11 cellular contexts compared by ENCODE assay signal in the genomic region with DNA sequence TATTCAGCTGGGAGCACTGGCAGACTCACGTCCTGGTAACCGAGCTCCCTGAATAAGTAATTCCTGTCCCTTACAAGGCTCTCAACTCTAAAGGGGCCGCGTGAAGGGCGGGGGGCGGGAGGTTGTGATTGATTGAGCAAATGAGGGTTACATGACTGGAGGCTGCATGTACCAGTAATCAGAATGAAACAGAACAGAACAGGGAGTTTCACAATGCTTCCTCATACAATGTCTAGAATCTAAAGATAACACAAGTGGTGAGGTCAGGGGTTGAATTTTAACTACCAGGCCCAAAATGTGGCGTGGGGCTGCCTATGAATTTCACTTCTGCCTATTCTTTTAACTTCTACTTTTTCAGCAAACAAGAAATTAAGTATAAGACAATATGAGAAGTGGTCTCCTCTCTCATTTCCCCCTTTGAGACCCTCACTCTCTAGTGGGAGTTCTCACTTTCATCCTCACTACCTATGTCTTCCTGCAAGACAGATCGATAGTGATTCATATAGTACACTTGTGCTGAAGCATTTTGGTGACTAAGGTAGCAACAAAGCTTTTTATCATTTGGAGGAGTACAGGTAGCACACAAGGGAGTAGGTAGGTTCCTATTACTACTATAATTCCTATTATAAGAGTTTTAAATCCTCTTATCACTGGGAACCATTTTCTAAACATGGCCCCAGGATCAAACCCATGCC.
DNase-seq lines count a peak whose midpoint lies in the region; ATAC-seq lines count a peak whose summit lies in the region.
"Had no signal": no experiment of that assay in that cellular context is flagged by ENCODE, and none has a peak within 500 bp of the region (broad histone marks: within the 10 kb centered on the region; RNA-seq: fewer than 3 reads in every experiment).

No MANE protein-coding gene starts in this region.

- H3K4me3 Mint-ChIP-seq in activated T-helper 1 cell treated with anti-CD3 and anti-CD28 coated beads, Interleukin-12 subunit alpha, Interleukin-12 subunit beta, Interleukin-2, Interleukin-4 antibody, amounts not matched to agents 30 ng/mL and 10 ng/mL and 1 ng/mL, durations not matched to agents 14 hours and 24 hours and 36 hours, result no peak overlapping the region
- H3K4me3 Mint-ChIP-seq: memory B cell had no signal

- no peak overlapping the region for H4K8ac ChIP-seq in mesenchymal stem cell (ENCODE audit: low read length)

- no peak overlapping the region for H3K4me3 ChIP-seq in mesenchymal stem cell (ENCODE audit: insufficient read depth in 1 of 2, low read depth in 1 of 2, low read length in 2 of 2)
- H3K4me3 ChIP-seq: cardiac muscle cell had no signal

- no peak overlapping the region for H2BK120ac ChIP-seq in mesenchymal stem cell (ENCODE audit: low read depth, low read length)

- no peak overlapping the region for H2BK12ac ChIP-seq in mesenchymal stem cell (ENCODE audit: low read length in 2 of 2)

- peaks cover 16% of the 10 kb centered on the region for H3K9me3 ChIP-seq in mesenchymal stem cell (ENCODE audit: control insufficient read depth, low read length)

- H3K36me3 ChIP-seq in mesenchymal stem cell (ENCODE audit: control insufficient read depth in 1 of 2, insufficient read depth in 2 of 2, low read depth in 1 of 2, low read length in 2 of 2), result no peaks in the 10 kb centered on the region
- H3K36me3 ChIP-seq: cardiac muscle cell had no signal

- no peak overlapping the region for H3K27ac Mint-ChIP-seq in activated T-helper 1 cell treated with anti-CD3 and anti-CD28 coated beads, Interleukin-12 subunit alpha, Interleukin-12 subunit beta, Interleukin-2, Interleukin-4 antibody, amounts not matched to agents 30 ng/mL and 10 ng/mL and 1 ng/mL, durations not matched to agents 14 hours and 24 hours and 36 hours
- H3K27ac Mint-ChIP-seq: memory B cell had no signal

- no peaks in the 10 kb centered on the region for H3K79me1 ChIP-seq in mesenchymal stem cell (replicated peaks; ENCODE audit: low read length, poor library complexity, severe bottlenecking)

- peaks cover 10% of the 10 kb centered on the region for H3K9me3 Mint-ChIP-seq in activated T-helper 1 cell treated with anti-CD3 and anti-CD28 coated beads, Interleukin-12 subunit alpha, Interleukin-12 subunit beta, Interleukin-2, Interleukin-4 antibody, amounts not matched to agents 30 ng/mL and 10 ng/mL and 1 ng/mL, durations not matched to agents 14 hours and 24 hours and 36 hours
- H3K9me3 Mint-ChIP-seq: memory B cell had no signal

- no peak overlapping the region for H2BK5ac ChIP-seq in mesenchymal stem cell (ENCODE audit: low read depth, low read length, poor library complexity, severe bottlenecking)

- intact Hi-C loops in activated T-helper 1 cell treated with anti-CD3 and anti-CD28 coated beads, Interleukin-12 subunit alpha, Interleukin-12 subunit beta, Interleukin-2, Interleukin-4 antibody, amounts not matched to agents 30 ng/mL and 10 ng/mL and 1 ng/mL, durations not matched to agents 14 hours and 24 hours and 36 hours (cut with micrococcal nuclease), result no loop called here

- H4K91ac ChIP-seq in mesenchymal stem cell (ENCODE audit: low read length), result no peak overlapping the region

- H3K9ac ChIP-seq in mesenchymal stem cell (ENCODE audit: low read length), result no peak overlapping the region

- DNase-seq in mesenchymal stem cell, result peak; percentile 30
- no peak for DNase-seq in D341Med (ENCODE audit: low spot score)
- DNase-seq in activated T-helper 1 cell treated with anti-CD3 and anti-CD28 coated beads, Interleukin-12 subunit alpha, Interleukin-12 subunit beta, Interleukin-2, Interleukin-4 antibody, amounts not matched to agents 30 ng/mL and 10 ng/mL and 1 ng/mL, durations not matched to agents 14 hours and 24 hours and 36 hours (ENCODE audit: low spot score), result no peak
- no peak for DNase-seq in NCI-H1048 (lab: John Stamatoyannopoulos, UW)
- DNase-seq in NCI-H2227 treated with DMSO at 0.1 percent for 48 hours (lab: John Stamatoyannopoulos, UW), result no peak
- DNase-seq: MM.1S had no signal

- ATAC-seq in GM19023 (IDR thresholded peaks at IDR 0.05; ENCODE audit: unreplicated experiment) (peak; percentile 91), HG02678 (IDR thresholded peaks at IDR 0.05; ENCODE audit: unreplicated experiment) (peak; percentile 89), HG03571 (IDR thresholded peaks at IDR 0.05; ENCODE audit: unreplicated experiment) (peak; percentile 82)

- peaks cover 19% of the 10 kb centered on the region for H3K27me3 Mint-ChIP-seq in activated T-helper 1 cell treated with anti-CD3 and anti-CD28 coated beads, Interleukin-12 subunit alpha, Interleukin-12 subunit beta, Interleukin-2, Interleukin-4 antibody, amounts not matched to agents 30 ng/mL and 10 ng/mL and 1 ng/mL, durations not matched to agents 14 hours and 24 hours and 36 hours (ENCODE audit: insufficient read depth)
- H3K27me3 Mint-ChIP-seq: memory B cell had no signal

- H3K27ac ChIP-seq in mesenchymal stem cell (ENCODE audit: low read length, poor library complexity, severe bottlenecking), result no peak overlapping the region
- H3K27ac ChIP-seq: cardiac muscle cell had no signal

- no peak overlapping the region for H3K4me2 ChIP-seq in mesenchymal stem cell (ENCODE audit: low read length, poor library complexity, severe bottlenecking)

- peaks cover 3% of the 10 kb centered on the region for H3K36me3 Mint-ChIP-seq in activated T-helper 1 cell treated with anti-CD3 and anti-CD28 coated beads, Interleukin-12 subunit alpha, Interleukin-12 subunit beta, Interleukin-2, Interleukin-4 antibody, amounts not matched to agents 30 ng/mL and 10 ng/mL and 1 ng/mL, durations not matched to agents 14 hours and 24 hours and 36 hours (ENCODE audit: low read depth)
- H3K36me3 Mint-ChIP-seq: memory B cell had no signal

- peaks cover 2% of the 10 kb centered on the region for H3K4me1 ChIP-seq in mesenchymal stem cell (ENCODE audit: control insufficient read depth, insufficient read depth, low read depth, low read length)

- H3K4me1 Mint-ChIP-seq in activated T-helper 1 cell treated with anti-CD3 and anti-CD28 coated beads, Interleukin-12 subunit alpha, Interleukin-12 subunit beta, Interleukin-2, Interleukin-4 antibody, amounts not matched to agents 30 ng/mL and 10 ng/mL and 1 ng/mL, durations not matched to agents 14 hours and 24 hours and 36 hours (ENCODE audit: low read depth), result peaks cover 24% of the 10 kb centered on the region
- H3K4me1 Mint-ChIP-seq: memory B cell had no signal

- H2AK5ac ChIP-seq in mesenchymal stem cell (ENCODE audit: low read length, severe bottlenecking), result no peak overlapping the region

- H2AFZ ChIP-seq in mesenchymal stem cell (ENCODE audit: low read depth, low read length), result no peak overlapping the region

- peaks cover 0 to 4% of the 10 kb centered on the region in 2 experiments for H3K27me3 ChIP-seq in mesenchymal stem cell (ENCODE audit: control insufficient read depth in 1 of 2, insufficient read depth in 1 of 2, low read length in 2 of 2)
- H3K27me3 ChIP-seq: cardiac muscle cell had no signal

- H3K23ac ChIP-seq in mesenchymal stem cell (ENCODE audit: low read length in 2 of 2), result no peak overlapping the region

- 86% methylated on average over 3 of the region's 8 CpGs for WGBS in mesenchymal stem cell

- H2BK15ac ChIP-seq in mesenchymal stem cell (ENCODE audit: low read depth, poor library complexity, severe bottlenecking), result no peak overlapping the region

- H3K18ac ChIP-seq in mesenchymal stem cell (ENCODE audit: low read depth in 1 of 2, low read length in 2 of 2), result no peak overlapping the region

- H3K14ac ChIP-seq in mesenchymal stem cell (ENCODE audit: low read length in 2 of 2), result no peak overlapping the region

- no peak overlapping the region for H3K4ac ChIP-seq in mesenchymal stem cell (ENCODE audit: low read depth in 1 of 2, low read length in 2 of 2)
